8 cellular contexts compared by ENCODE assay signal in genomic region chr4:123418486-123418931, GRCh38. TPM values are rescaled to one million over a fixed set of nuclear protein-coding genes. Genes with fewer than 3 reads are reported as not detected.
DNase-seq lines count a peak whose midpoint lies in the region; ATAC-seq and TF ChIP-seq lines count a peak whose summit lies in the region.

No MANE protein-coding gene starts in this region.

- H3K9me3 ChIP-seq in iPS-18a (ENCODE audit: control insufficient read depth, low read depth, low read length) (no peaks in the 10 kb centered on the region), subcutaneous abdominal adipose tissue (ENCODE audit: control insufficient read depth in 5 of 5, low read length in 5 of 5) (no peaks in the 10 kb centered on the region)

- intact Hi-C loops in posterior vena cava (cut with DNase I), result no loop called here

- H3K4me1 Mint-ChIP-seq in activated naive CD8-positive, alpha-beta T cell (ENCODE audit: low read depth), result peaks cover 72% of the 10 kb centered on the region

- no peak for TF ChIP-seq CTCF in AG09319 (IDR thresholded peaks at IDR 0.05; ENCODE audit: low read depth, low read length)

- H3K27ac ChIP-seq in iPS-18a (ENCODE audit: low read length) (peak overlapping the region; percentile 59), subcutaneous abdominal adipose tissue (ENCODE audit: low read depth, low read length) (peak overlapping the region; percentile 29)

- H3K36me3 ChIP-seq in iPS-18a (ENCODE audit: control insufficient read depth, low read depth, low read length) (no peaks in the 10 kb centered on the region), subcutaneous abdominal adipose tissue (ENCODE audit: control insufficient read depth in 5 of 5, insufficient read depth in 5 of 5, low read length in 5 of 5) (no peaks in the 10 kb centered on the region)

- no peaks in the 10 kb centered on the region for H3K9me3 Mint-ChIP-seq in activated naive CD8-positive, alpha-beta T cell (ENCODE audit: low read depth)

- H3K9ac ChIP-seq in iPS-18a (ENCODE audit: low read length) (peak overlapping the region; percentile 35), subcutaneous abdominal adipose tissue (ENCODE audit: low read length in 5 of 5) (no peak overlapping the region)

- H3K27me3 ChIP-seq in iPS-18a (ENCODE audit: control insufficient read depth, insufficient read depth, low read length) (no peaks in the 10 kb centered on the region), subcutaneous abdominal adipose tissue (ENCODE audit: control insufficient read depth in 5 of 5, insufficient read depth in 4 of 5, low read length in 5 of 5) (no peaks in the 10 kb centered on the region)

- peak; percentile 73 for ATAC-seq in GM19035 (IDR thresholded peaks at IDR 0.05; ENCODE audit: unreplicated experiment)
- peak; percentile 83 for ATAC-seq in HG03159 (IDR thresholded peaks at IDR 0.05; ENCODE audit: unreplicated experiment)

- DNase-seq in AG09319 (ENCODE audit: extremely low read depth, low read depth), result peak; percentile 82
- DNase-seq in NCI-H2196 (lab: John Stamatoyannopoulos, UW; ENCODE audit: unreplicated experiment), result peak; percentile 56
- DNase-seq in posterior vena cava (ENCODE audit: low spot score), result no peak

- peak overlapping the region; percentile 29 for H3K4me3 ChIP-seq in iPS-18a (ENCODE audit: low read length)
- no peak overlapping the region for H3K4me3 ChIP-seq in subcutaneous abdominal adipose tissue (ENCODE audit: low read depth in 1 of 5, low read length in 5 of 5)

- no peak overlapping the region for H3K4me3 Mint-ChIP-seq in activated naive CD8-positive, alpha-beta T cell

- H3K36me3 Mint-ChIP-seq in activated naive CD8-positive, alpha-beta T cell, result peaks cover 2% of the 10 kb centered on the region

- peak overlapping the region; percentile 99 for H3K27ac Mint-ChIP-seq in activated naive CD8-positive, alpha-beta T cell

- H3K27me3 Mint-ChIP-seq in activated naive CD8-positive, alpha-beta T cell, result no peaks in the 10 kb centered on the region

- H3K4me1 ChIP-seq in iPS-18a (ENCODE audit: control insufficient read depth, low read depth, low read length) (peaks cover 31% of the 10 kb centered on the region), subcutaneous abdominal adipose tissue (ENCODE audit: control insufficient read depth in 5 of 5, insufficient read depth in 5 of 5, low read length in 5 of 5) (peaks cover 0 to 15% (median 11%) of the 10 kb centered on the region in 5 donors)

RNA-seq across cellular contexts. Expression of gene SPRY1, which starts 21.9 kb away (rescaled TPM):
- 100 to 1,000 TPM; 109 to 111 TPM for total RNA-seq in posterior vena cava
